ENCODE assay signal across 8 cellular contexts in genomic region chr16:4505356-4506153, GRCh38. TPM values are rescaled to one million over a fixed set of nuclear protein-coding genes. Genes with fewer than 3 reads are reported as not detected.
DNase-seq lines count a peak whose midpoint lies in the region; ATAC-seq and TF ChIP-seq lines count a peak whose summit lies in the region.

No MANE protein-coding gene starts in this region.

- peak overlapping the region; percentile 78 for H3K27ac ChIP-seq in CD4-positive, alpha-beta T cell (ENCODE audit: low read depth, low read length)
- H3K27ac ChIP-seq in spleen: peak overlapping the region; percentile 72 to 93 (median 89)

- H3K4me3 ChIP-seq in spleen (peak overlapping the region in 1 of 8 donors; percentile 56), Caco-2 (ENCODE audit: low read depth, low read length) (no peak overlapping the region)

- H3K4me1 ChIP-seq in spleen (peaks cover 20 to 70% (median 44%) of the 10 kb centered on the region in 6 donors), Caco-2 (peaks cover 7% of the 10 kb centered on the region)

- peaks cover 67% of the 10 kb centered on the region for H3K4me1 Mint-ChIP-seq in CD4-positive, alpha-beta T cell (ENCODE audit: low read depth)
- H3K4me1 Mint-ChIP-seq in activated naive CD4-positive, alpha-beta T cell treated with anti-CD3 and anti-CD28 coated beads for 36 hours (ENCODE audit: low read depth): peaks cover 54% of the 10 kb centered on the region
- H3K4me1 Mint-ChIP-seq in Caco-2 (ENCODE audit: low read depth, unreplicated experiment): peaks cover 10% of the 10 kb centered on the region

- TF ChIP-seq POLR2A in spleen (IDR thresholded peaks at IDR 0.05): no peak

- H3K4me3 Mint-ChIP-seq in CD4-positive, alpha-beta T cell: peak overlapping the region; percentile 82
- H3K4me3 Mint-ChIP-seq in activated naive CD4-positive, alpha-beta T cell treated with anti-CD3 and anti-CD28 coated beads for 36 hours: peak overlapping the region; percentile 62
- H3K4me3 Mint-ChIP-seq in Caco-2 (ENCODE audit: unreplicated experiment): no peak overlapping the region

- WGBS in spleen, 5 donors: 35 to 45% (median 40%) methylated on average over 13 of the region's 13 CpGs

- TF ChIP-seq CTCF in CD4-positive, alpha-beta T cell (IDR thresholded peaks at IDR 0.05): no peak
- peak in 1 of 11 experiments; percentile 8 for TF ChIP-seq CTCF in spleen (IDR thresholded peaks at IDR 0.05 in 8 of 11, conservative IDR thresholded peaks at IDR 0.05 in 3 of 11)
- TF ChIP-seq CTCF in Caco-2 (IDR thresholded peaks at IDR 0.05; ENCODE audit: insufficient read depth in 1 of 2, low read depth in 1 of 2, low read length in 1 of 2, severe bottlenecking in 1 of 2, unreplicated experiment in 1 of 2): no peak

- no TSS peak for BruUV-seq in Caco-2 (replicated peaks; lab: Mats Ljungman, UMichigan)

- DNase-seq in CD4-positive, alpha-beta T cell: peak; percentile 61 to 92 (median 76)
- DNase-seq in SIG-M5 (lab: John Stamatoyannopoulos, UW) (peak; percentile 82), spleen (peak; percentile 94), HT-29 (ENCODE audit: low spot score) (no peak), cerebellar cortex (ENCODE audit: low spot score) (no peak), Caco-2 (no peak)
- peak; percentile 88 for DNase-seq in activated naive CD4-positive, alpha-beta T cell treated with anti-CD3 and anti-CD28 coated beads for 36 hours

- POLR2A ChIA-PET in CD4-positive, alpha-beta T cell (lab: Charles Lee): interaction anchor here (0.7 to 6.0 kb wide), 30 partner anchors 9 to 252 kb away, joined by 3 to 140 read pairs (median 7); partner anchors contain the start of genes CDIP1, CORO7, HMOX2 and MGRN1
- POLR2A ChIA-PET in Caco-2 (lab: Charles Lee): interaction anchor here (1.0 kb wide), 1 partner anchor 450 kb away, joined by 3 read pairs; no protein-coding TSS in a partner anchor

- H3K27me3 ChIP-seq in CD4-positive, alpha-beta T cell (ENCODE audit: control insufficient read depth, insufficient read depth, low read length): no peaks in the 10 kb centered on the region
- H3K27me3 ChIP-seq in spleen (replicated peaks in 1 of 7): no peaks in the 10 kb centered on the region
- no peaks in the 10 kb centered on the region for H3K27me3 ChIP-seq in Caco-2 (replicated peaks; ENCODE audit: control insufficient read depth, insufficient read depth, low read length)

- no peaks in the 10 kb centered on the region for H3K27me3 Mint-ChIP-seq in CD4-positive, alpha-beta T cell
- H3K27me3 Mint-ChIP-seq in activated naive CD4-positive, alpha-beta T cell treated with anti-CD3 and anti-CD28 coated beads for 36 hours (ENCODE audit: low read depth): no peaks in the 10 kb centered on the region
- H3K27me3 Mint-ChIP-seq in Caco-2 (ENCODE audit: insufficient read depth, unreplicated experiment): no peaks in the 10 kb centered on the region

- H3K27ac Mint-ChIP-seq in CD4-positive, alpha-beta T cell: peak overlapping the region; percentile 97
- peak overlapping the region; percentile 91 for H3K27ac Mint-ChIP-seq in activated naive CD4-positive, alpha-beta T cell treated with anti-CD3 and anti-CD28 coated beads for 36 hours
- no peak overlapping the region for H3K27ac Mint-ChIP-seq in Caco-2 (ENCODE audit: unreplicated experiment)

- H3K9me3 Mint-ChIP-seq in CD4-positive, alpha-beta T cell: no peaks in the 10 kb centered on the region
- H3K9me3 Mint-ChIP-seq in activated naive CD4-positive, alpha-beta T cell treated with anti-CD3 and anti-CD28 coated beads for 36 hours: no peaks in the 10 kb centered on the region
- no peaks in the 10 kb centered on the region for H3K9me3 Mint-ChIP-seq in Caco-2 (ENCODE audit: unreplicated experiment)

- intact Hi-C loops in CD4-positive, alpha-beta T cell (cut with DNase I, micrococcal nuclease): loop anchor here (1.0 to 2.0 kb wide), 6 partner anchors 15 to 80 kb away; partner anchors contain the start of gene HMOX2 (in 2 of the 2)
- intact Hi-C loops in activated naive CD4-positive, alpha-beta T cell treated with anti-CD3 and anti-CD28 coated beads for 36 hours (cut with micrococcal nuclease): loop anchor here (1.0 to 5.0 kb wide), 8 partner anchors 29 to 452 kb away; partner anchors contain the start of genes CDIP1, HMOX2, MGRN1 and SEC14L5
- intact Hi-C loops in spleen (cut with DNase I; ENCODE audit: low total_unique reads) (no loop called here), Caco-2 (cut with micrococcal nuclease; ENCODE audit: unreplicated experiment) (loop anchor here (1.0 to 2.0 kb wide), 2 partner anchors 43 to 80 kb away; no protein-coding TSS in a partner anchor)

- H3K36me3 ChIP-seq in spleen (peaks cover 4 to 60% (median 39%) of the 10 kb centered on the region in 6 donors), Caco-2 (ENCODE audit: control insufficient read depth, insufficient read depth, low read length) (peaks cover 2% of the 10 kb centered on the region; the same call in 1 of the 2 replicates)

- peak; percentile 88 for ATAC-seq in CD4-positive, alpha-beta T cell (ENCODE audit: poor library complexity)
- peak; percentile 85 for ATAC-seq in GM21723 (IDR thresholded peaks at IDR 0.05; ENCODE audit: unreplicated experiment)

- H3K36me3 Mint-ChIP-seq in CD4-positive, alpha-beta T cell (ENCODE audit: low read depth): peaks cover 68% of the 10 kb centered on the region
- peaks cover 16% of the 10 kb centered on the region for H3K36me3 Mint-ChIP-seq in activated naive CD4-positive, alpha-beta T cell treated with anti-CD3 and anti-CD28 coated beads for 36 hours (ENCODE audit: low read depth)
- H3K36me3 Mint-ChIP-seq in Caco-2 (ENCODE audit: insufficient read depth, unreplicated experiment): peaks cover 30% of the 10 kb centered on the region

- no peaks in the 10 kb centered on the region for H3K9me3 ChIP-seq in CD4-positive, alpha-beta T cell (ENCODE audit: control insufficient read depth, low read length)
- no peaks in the 10 kb centered on the region for H3K9me3 ChIP-seq in spleen
- no peaks in the 10 kb centered on the region for H3K9me3 ChIP-seq in Caco-2

- CTCF ChIA-PET in CD4-positive, alpha-beta T cell (lab: Charles Lee): interaction anchor here (0.9 to 6.0 kb wide), 12 partner anchors 10 to 252 kb away, joined by 3 to 70 read pairs (median 4); partner anchors contain the start of genes CDIP1, HMOX2 and MGRN1
- CTCF ChIA-PET in activated naive CD4-positive, alpha-beta T cell treated with anti-CD3 and anti-CD28 coated beads for 36 hours (lab: Charles Lee): interaction anchor here (0.6 to 6.3 kb wide), 20 partner anchors 9 to 601 kb away, joined by 3 to 93 read pairs (median 8); partner anchors contain the start of genes CDIP1, HMOX2, MGRN1 and NMRAL1
- CTCF ChIA-PET in Caco-2 (lab: Charles Lee): interaction anchor here (0.6 to 2.1 kb wide), 3 partner anchors 13 to 43 kb away, joined by 3 to 10 read pairs (median 4); partner anchors contain the start of gene CDIP1

RNA-seq across cellular contexts. Expression of gene HMOX2, which starts 29.4 kb away (rescaled TPM):
- total RNA-seq in CD4-positive, alpha-beta T cell: 10 to 100 TPM; 63.4 to 66.4 TPM
- total RNA-seq in activated naive CD4-positive, alpha-beta T cell treated with anti-CD3 and anti-CD28 coated beads for 36 hours: 10 to 100 TPM; 46.8 to 49.3 TPM
- 10 to 100 TPM; 34.6 to 73.8 (median 59.0) TPM for total RNA-seq in spleen
- 10 to 100 TPM; 26.6 to 48.0 (median 44.0) TPM for polyA plus RNA-seq in spleen
- 105 and 113 TPM in 2 replicates for total RNA-seq in HT-29 (2014; rRNA removed; shearing (Covaris generic))
- 35.7 and 36.7 TPM in 2 replicates for total RNA-seq in Caco-2 (2022)

RNA-seq across cellular contexts. Expression of gene NMRAL1, which starts 31.1 kb away (rescaled TPM):
- total RNA-seq in CD4-positive, alpha-beta T cell: 10 to 100 TPM; 28.6 to 29.5 TPM
- total RNA-seq in activated naive CD4-positive, alpha-beta T cell treated with anti-CD3 and anti-CD28 coated beads for 36 hours: 10 to 100 TPM; 30.5 to 30.8 TPM
- total RNA-seq in spleen: 10 to 100 TPM; 26.3 to 49.0 (median 40.6) TPM
- polyA plus RNA-seq in spleen: 10 to 100 TPM; 40.1 to 58.6 (median 44.9) TPM
- total RNA-seq in HT-29 (2014; rRNA removed; shearing (Covaris generic)): 81.3 and 109 TPM in 2 replicates
- total RNA-seq in Caco-2 (2022): 68.3 and 71.1 TPM in 2 replicates

RNA-seq across cellular contexts. Expression of gene CDIP1, which starts 33.0 kb away (rescaled TPM):
- 10 to 100 TPM; 19.5 to 22.4 TPM for total RNA-seq in CD4-positive, alpha-beta T cell
- 10 to 100 TPM; 31.9 to 35.7 TPM for total RNA-seq in activated naive CD4-positive, alpha-beta T cell treated with anti-CD3 and anti-CD28 coated beads for 36 hours
- total RNA-seq in spleen (10 to 100 TPM; 17.8 to 26.9 (median 21.8) TPM), Caco-2 (2022) (45.0 and 51.7 TPM in 2 replicates)
- 10 to 100 TPM in 2 of 3 donors, 1 to 10 TPM in 1; 9.6 to 13.8 (median 12.1) TPM for polyA plus RNA-seq in spleen
- total RNA-seq in HT-29 (2014; rRNA removed; shearing (Covaris generic)): not detected in 2 replicates

RNA-seq across cellular contexts. Expression of gene C16orf96, which starts 50.6 kb away (rescaled TPM):
- under 1 TPM; 0.27 to 0.42 TPM for total RNA-seq in CD4-positive, alpha-beta T cell
- total RNA-seq in activated naive CD4-positive, alpha-beta T cell treated with anti-CD3 and anti-CD28 coated beads for 36 hours: under 1 TPM; 0.07 to 0.30 TPM
- total RNA-seq in spleen: under 1 TPM; 0.17 to 0.33 (median 0.23) TPM
- under 1 TPM; 0.06 to 0.07 (median 0.06) TPM for polyA plus RNA-seq in spleen
- not detected in 2 replicates for total RNA-seq in HT-29 (2014; rRNA removed; shearing (Covaris generic))
- 0.11 and 0.19 TPM in 2 replicates for total RNA-seq in Caco-2 (2022)

Comparison
In these comparisons a context has a peak if more than half of its experiments do, and no peak if none do; other contexts are left out.
1. DNase-seq: peak in CD4-positive, alpha-beta T cell (10 of 10), SIG-M5 (single experiment), activated naive CD4-positive, alpha-beta T cell treated with anti-CD3 and anti-CD28 coated beads for 36 hours (single experiment) and spleen (single experiment); none in HT-29 (single experiment), cerebellar cortex (single experiment) and Caco-2 (0 of 2).
2. RNA of gene CDIP1, which starts 33.0 kb away (total RNA-seq): 45.0 to 51.7 TPM in Caco-2, 31.9 to 35.7 TPM in activated naive CD4-positive, alpha-beta T cell treated with anti-CD3 and anti-CD28 coated beads for 36 hours, 19.5 to 22.4 TPM in CD4-positive, alpha-beta T cell and 17.8 to 26.9 TPM in spleen; not detected in HT-29; every median in the first group is over 10 times any median in the second.